In the genomic region with DNA sequence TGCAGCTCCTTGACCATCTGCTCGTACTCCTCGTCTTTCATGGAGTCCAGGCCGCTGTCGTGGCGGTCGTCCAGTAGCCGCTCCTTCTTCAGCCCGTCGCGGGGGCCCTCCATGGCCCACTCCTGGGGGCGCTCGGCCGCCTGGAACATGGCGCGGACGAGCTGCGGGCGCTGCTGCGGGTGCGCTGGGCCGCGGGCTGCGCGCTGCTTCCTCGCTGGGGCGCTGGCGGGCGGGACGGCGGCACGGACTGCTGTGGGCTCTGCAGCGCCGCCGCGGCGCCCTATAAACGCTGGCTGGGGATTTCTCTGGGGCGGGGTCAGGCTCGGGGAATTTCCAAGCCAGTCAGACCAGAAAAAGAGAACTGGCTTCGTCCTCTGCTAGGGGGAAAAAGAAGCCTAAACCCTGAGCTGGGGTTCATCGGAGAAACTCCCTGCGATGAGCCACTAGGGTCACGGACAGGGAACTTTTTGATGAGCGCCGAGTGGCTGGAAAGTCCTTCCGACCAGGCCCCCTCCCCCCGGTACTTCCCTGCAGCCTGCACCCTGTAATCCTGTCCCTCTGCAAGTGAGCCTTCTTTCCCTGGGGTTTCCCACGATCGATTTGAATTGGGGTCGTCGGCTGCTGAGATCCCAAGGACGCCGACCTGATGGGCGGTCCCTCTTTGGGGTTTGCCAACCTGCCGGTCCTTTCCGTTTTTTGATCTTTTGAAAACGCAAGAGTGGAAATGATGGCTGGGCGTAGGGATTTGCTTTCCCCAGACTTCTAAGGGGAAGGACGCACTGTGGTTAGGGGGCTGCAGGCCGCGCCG, we compare ENCODE assay signal across 1 cellular context.
A peak's percentile ranks its signal among the peaks of the same experiment; 100 is the strongest.
TF ChIP-seq lines count a peak whose summit lies in the region.

A gene with protein sequence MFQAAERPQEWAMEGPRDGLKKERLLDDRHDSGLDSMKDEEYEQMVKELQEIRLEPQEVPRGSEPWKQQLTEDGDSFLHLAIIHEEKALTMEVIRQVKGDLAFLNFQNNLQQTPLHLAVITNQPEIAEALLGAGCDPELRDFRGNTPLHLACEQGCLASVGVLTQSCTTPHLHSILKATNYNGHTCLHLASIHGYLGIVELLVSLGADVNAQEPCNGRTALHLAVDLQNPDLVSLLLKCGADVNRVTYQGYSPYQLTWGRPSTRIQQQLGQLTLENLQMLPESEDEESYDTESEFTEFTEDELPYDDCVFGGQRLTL (minus strand): TSS at position 254 of the 808 bp plus-strand sequence. CDS start 105 bp downstream, at position 149.

TF ChIP-seq in HepG2, 621 proteins besides CTCF, POLR2A, EP300 and RAD21 (continued from another document and continues in another):
- TF ChIP-seq, protein P1, sequence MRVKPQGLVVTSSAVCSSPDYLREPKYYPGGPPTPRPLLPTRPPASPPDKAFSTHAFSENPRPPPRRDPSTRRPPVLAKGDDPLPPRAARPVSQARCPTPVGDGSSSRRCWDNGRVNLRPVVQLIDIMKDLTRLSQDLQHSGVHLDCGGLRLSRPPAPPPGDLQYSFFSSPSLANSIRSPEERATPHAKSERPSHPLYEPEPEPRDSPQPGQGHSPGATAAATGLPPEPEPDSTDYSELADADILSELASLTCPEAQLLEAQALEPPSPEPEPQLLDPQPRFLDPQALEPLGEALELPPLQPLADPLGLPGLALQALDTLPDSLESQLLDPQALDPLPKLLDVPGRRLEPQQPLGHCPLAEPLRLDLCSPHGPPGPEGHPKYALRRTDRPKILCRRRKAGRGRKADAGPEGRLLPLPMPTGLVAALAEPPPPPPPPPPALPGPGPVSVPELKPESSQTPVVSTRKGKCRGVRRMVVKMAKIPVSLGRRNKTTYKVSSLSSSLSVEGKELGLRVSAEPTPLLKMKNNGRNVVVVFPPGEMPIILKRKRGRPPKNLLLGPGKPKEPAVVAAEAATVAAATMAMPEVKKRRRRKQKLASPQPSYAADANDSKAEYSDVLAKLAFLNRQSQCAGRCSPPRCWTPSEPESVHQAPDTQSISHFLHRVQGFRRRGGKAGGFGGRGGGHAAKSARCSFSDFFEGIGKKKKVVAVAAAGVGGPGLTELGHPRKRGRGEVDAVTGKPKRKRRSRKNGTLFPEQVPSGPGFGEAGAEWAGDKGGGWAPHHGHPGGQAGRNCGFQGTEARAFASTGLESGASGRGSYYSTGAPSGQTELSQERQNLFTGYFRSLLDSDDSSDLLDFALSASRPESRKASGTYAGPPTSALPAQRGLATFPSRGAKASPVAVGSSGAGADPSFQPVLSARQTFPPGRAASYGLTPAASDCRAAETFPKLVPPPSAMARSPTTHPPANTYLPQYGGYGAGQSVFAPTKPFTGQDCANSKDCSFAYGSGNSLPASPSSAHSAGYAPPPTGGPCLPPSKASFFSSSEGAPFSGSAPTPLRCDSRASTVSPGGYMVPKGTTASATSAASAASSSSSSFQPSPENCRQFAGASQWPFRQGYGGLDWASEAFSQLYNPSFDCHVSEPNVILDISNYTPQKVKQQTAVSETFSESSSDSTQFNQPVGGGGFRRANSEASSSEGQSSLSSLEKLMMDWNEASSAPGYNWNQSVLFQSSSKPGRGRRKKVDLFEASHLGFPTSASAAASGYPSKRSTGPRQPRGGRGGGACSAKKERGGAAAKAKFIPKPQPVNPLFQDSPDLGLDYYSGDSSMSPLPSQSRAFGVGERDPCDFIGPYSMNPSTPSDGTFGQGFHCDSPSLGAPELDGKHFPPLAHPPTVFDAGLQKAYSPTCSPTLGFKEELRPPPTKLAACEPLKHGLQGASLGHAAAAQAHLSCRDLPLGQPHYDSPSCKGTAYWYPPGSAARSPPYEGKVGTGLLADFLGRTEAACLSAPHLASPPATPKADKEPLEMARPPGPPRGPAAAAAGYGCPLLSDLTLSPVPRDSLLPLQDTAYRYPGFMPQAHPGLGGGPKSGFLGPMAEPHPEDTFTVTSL (CRISPR knock-in tag; IDR thresholded peaks at IDR 0.05; ENCODE audit: borderline replicate concordance): peak; percentile 87
- TF ChIP-seq, protein P2, sequence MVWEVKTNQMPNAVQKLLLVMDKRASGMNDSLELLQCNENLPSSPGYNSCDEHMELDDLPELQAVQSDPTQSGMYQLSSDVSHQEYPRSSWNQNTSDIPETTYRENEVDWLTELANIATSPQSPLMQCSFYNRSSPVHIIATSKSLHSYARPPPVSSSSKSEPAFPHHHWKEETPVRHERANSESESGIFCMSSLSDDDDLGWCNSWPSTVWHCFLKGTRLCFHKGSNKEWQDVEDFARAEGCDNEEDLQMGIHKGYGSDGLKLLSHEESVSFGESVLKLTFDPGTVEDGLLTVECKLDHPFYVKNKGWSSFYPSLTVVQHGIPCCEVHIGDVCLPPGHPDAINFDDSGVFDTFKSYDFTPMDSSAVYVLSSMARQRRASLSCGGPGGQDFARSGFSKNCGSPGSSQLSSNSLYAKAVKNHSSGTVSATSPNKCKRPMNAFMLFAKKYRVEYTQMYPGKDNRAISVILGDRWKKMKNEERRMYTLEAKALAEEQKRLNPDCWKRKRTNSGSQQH (CRISPR knock-in tag; IDR thresholded peaks at IDR 0.05; ENCODE audit: low read depth): peak; percentile 96
- TF ChIP-seq ZNF589 (CRISPR knock-in tag; conservative IDR thresholded peaks at IDR 0.05) (no peak), CBX2 (IDR thresholded peaks at IDR 0.05; ENCODE audit: low read depth, low read length) (no peak), CBX2 (CRISPR knock-in tag; IDR thresholded peaks at IDR 0.05; ENCODE audit: low read depth) (no peak; the same call in 1 of the 2 replicates), KAT7 (CRISPR knock-in tag; IDR thresholded peaks at IDR 0.05; ENCODE audit: borderline replicate concordance) (0 out of 2 replicates have a peak, but pooled peaks have one; percentile 56), NFYC (CRISPR knock-in tag; IDR thresholded peaks at IDR 0.05) (no peak), SMARCE1 (IDR thresholded peaks at IDR 0.05; ENCODE audit: borderline replicate concordance) (no peak), KDM4B (CRISPR knock-in tag; IDR thresholded peaks at IDR 0.05) (peak; percentile 87; the same call in 1 of the 2 replicates), ZSCAN29 (CRISPR knock-in tag; conservative IDR thresholded peaks at IDR 0.05) (peak; percentile 86), FOXP1 (IDR thresholded peaks at IDR 0.05) (no peak), FOXP1 (CRISPR knock-in tag; IDR thresholded peaks at IDR 0.05) (peak; percentile 61; the same call in 1 of the 2 replicates), ATAD3A (CRISPR knock-in tag; IDR thresholded peaks at IDR 0.05) (no peak), TEAD2 (CRISPR knock-in tag; IDR thresholded peaks at IDR 0.05) (peak; percentile 50; the same call in 1 of the 2 replicates), FOSL1 (CRISPR knock-in tag; IDR thresholded peaks at IDR 0.05; ENCODE audit: borderline replicate concordance) (peak; percentile 21; the same call in 1 of the 2 replicates), ZNF263 (CRISPR knock-in tag; IDR thresholded peaks at IDR 0.05) (peak; percentile 60; the same call in 1 of the 2 replicates), SUZ12 (IDR thresholded peaks at IDR 0.05; ENCODE audit: low read depth, low read length) (0 out of 2 replicates have a peak, but pooled peaks have one; percentile 2), XRCC5 (optimal IDR thresholded peaks at IDR 0.05; ENCODE audit: low read length) (peak; percentile 95), PRPF4 (IDR thresholded peaks at IDR 0.05; ENCODE audit: low read depth, low read length, poor library complexity, severe bottlenecking) (peak; percentile 67), ONECUT2 (CRISPR knock-in tag; IDR thresholded peaks at IDR 0.05) (peak; percentile 99), TEAD3 (CRISPR knock-in tag; optimal IDR thresholded peaks at IDR 0.05; ENCODE audit: borderline replicate concordance) (no peak), TOPORS (CRISPR knock-in tag; IDR thresholded peaks at IDR 0.05) (peak; percentile 92; the same call in 1 of the 2 replicates), ZNF20 (CRISPR knock-in tag; IDR thresholded peaks at IDR 0.05) (no peak), BCL6 (CRISPR knock-in tag; IDR thresholded peaks at IDR 0.05) (peak; percentile 87), ZSCAN21 (CRISPR knock-in tag; IDR thresholded peaks at IDR 0.05; ENCODE audit: borderline replicate concordance) (peak; percentile 96), SMAD1 (CRISPR knock-in tag; IDR thresholded peaks at IDR 0.05; ENCODE audit: borderline replicate concordance, low read depth) (0 out of 2 replicates have a peak, but pooled peaks have one; percentile 81)
- TF ChIP-seq, protein P3, sequence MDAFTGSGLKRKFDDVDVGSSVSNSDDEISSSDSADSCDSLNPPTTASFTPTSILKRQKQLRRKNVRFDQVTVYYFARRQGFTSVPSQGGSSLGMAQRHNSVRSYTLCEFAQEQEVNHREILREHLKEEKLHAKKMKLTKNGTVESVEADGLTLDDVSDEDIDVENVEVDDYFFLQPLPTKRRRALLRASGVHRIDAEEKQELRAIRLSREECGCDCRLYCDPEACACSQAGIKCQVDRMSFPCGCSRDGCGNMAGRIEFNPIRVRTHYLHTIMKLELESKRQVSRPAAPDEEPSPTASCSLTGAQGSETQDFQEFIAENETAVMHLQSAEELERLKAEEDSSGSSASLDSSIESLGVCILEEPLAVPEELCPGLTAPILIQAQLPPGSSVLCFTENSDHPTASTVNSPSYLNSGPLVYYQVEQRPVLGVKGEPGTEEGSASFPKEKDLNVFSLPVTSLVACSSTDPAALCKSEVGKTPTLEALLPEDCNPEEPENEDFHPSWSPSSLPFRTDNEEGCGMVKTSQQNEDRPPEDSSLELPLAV (CRISPR knock-in tag; conservative IDR thresholded peaks at IDR 0.05; ENCODE audit: low read depth): no peak
- TF ChIP-seq, protein P4, sequence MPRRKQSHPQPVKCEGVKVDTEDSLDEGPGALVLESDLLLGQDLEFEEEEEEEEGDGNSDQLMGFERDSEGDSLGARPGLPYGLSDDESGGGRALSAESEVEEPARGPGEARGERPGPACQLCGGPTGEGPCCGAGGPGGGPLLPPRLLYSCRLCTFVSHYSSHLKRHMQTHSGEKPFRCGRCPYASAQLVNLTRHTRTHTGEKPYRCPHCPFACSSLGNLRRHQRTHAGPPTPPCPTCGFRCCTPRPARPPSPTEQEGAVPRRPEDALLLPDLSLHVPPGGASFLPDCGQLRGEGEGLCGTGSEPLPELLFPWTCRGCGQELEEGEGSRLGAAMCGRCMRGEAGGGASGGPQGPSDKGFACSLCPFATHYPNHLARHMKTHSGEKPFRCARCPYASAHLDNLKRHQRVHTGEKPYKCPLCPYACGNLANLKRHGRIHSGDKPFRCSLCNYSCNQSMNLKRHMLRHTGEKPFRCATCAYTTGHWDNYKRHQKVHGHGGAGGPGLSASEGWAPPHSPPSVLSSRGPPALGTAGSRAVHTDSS (CRISPR knock-in tag; conservative IDR thresholded peaks at IDR 0.05): 0 out of 2 replicates have a peak, but pooled peaks have one; percentile 19
- TF ChIP-seq, protein P5, sequence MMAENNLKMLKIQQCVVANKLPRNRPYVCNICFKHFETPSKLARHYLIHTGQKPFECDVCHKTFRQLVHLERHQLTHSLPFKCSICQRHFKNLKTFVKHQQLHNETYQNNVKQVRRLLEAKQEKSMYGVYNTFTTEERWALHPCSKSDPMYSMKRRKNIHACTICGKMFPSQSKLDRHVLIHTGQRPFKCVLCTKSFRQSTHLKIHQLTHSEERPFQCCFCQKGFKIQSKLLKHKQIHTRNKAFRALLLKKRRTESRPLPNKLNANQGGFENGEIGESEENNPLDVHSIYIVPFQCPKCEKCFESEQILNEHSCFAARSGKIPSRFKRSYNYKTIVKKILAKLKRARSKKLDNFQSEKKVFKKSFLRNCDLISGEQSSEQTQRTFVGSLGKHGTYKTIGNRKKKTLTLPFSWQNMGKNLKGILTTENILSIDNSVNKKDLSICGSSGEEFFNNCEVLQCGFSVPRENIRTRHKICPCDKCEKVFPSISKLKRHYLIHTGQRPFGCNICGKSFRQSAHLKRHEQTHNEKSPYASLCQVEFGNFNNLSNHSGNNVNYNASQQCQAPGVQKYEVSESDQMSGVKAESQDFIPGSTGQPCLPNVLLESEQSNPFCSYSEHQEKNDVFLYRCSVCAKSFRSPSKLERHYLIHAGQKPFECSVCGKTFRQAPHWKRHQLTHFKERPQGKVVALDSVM (CRISPR knock-in tag; IDR thresholded peaks at IDR 0.05): peak; percentile 80
- TF ChIP-seq, protein P6, sequence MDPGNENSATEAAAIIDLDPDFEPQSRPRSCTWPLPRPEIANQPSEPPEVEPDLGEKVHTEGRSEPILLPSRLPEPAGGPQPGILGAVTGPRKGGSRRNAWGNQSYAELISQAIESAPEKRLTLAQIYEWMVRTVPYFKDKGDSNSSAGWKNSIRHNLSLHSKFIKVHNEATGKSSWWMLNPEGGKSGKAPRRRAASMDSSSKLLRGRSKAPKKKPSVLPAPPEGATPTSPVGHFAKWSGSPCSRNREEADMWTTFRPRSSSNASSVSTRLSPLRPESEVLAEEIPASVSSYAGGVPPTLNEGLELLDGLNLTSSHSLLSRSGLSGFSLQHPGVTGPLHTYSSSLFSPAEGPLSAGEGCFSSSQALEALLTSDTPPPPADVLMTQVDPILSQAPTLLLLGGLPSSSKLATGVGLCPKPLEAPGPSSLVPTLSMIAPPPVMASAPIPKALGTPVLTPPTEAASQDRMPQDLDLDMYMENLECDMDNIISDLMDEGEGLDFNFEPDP (CRISPR knock-in tag; conservative IDR thresholded peaks at IDR 0.05): no peak
- TF ChIP-seq, protein P7, sequence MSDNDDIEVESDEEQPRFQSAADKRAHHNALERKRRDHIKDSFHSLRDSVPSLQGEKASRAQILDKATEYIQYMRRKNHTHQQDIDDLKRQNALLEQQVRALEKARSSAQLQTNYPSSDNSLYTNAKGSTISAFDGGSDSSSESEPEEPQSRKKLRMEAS (IDR thresholded peaks at IDR 0.05): no peak
- TF ChIP-seq, protein P8, sequence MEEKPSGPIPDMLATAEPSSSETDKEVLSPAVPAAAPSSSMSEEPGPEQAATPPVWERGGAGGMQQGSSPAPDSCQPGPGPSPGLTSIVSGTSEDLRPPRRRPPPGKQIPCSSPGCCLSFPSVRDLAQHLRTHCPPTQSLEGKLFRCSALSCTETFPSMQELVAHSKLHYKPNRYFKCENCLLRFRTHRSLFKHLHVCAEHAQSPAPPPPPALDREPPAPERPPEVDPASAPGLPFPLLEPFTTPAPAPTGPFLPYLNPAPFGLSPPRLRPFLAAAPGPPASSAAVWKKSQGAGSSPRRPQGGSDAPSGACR (CRISPR knock-in tag; IDR thresholded peaks at IDR 0.05): peak; percentile 93; the same call in 1 of the 2 replicates
